1 cellular context compared by ENCODE assay signal in genomic region chrX:84189125-84189524, GRCh38.
A peak's percentile ranks its signal among the peaks of the same experiment; 100 is the strongest.
TF ChIP-seq lines count a peak whose summit lies in the region.

No MANE protein-coding gene starts in this region.

TF ChIP-seq in SK-N-SH, 30 proteins besides CTCF, POLR2A, EP300 and RAD21 (continued from another document):
- TF ChIP-seq REST (IDR thresholded peaks at IDR 0.05; ENCODE audit: low read depth, low read length): peak; percentile 54; the same call in 1 of the 2 replicates
TF ChIP-seq in SK-N-SH: peak in this region for 1.
